13 cellular contexts compared by ENCODE assay signal in genomic region chr10:77530011-77530410, GRCh38.
"Had no signal": no experiment of that assay in that cellular context is flagged by ENCODE, and none has a peak within 500 bp of the region (broad histone marks: within the 10 kb centered on the region; RNA-seq: fewer than 3 reads in every experiment).

No MANE protein-coding gene starts in this region.

- ATAC-seq: heart right ventricle, left lobe of liver had no signal

- DNase-seq: activated CD4-positive, alpha-beta memory T cell treated with anti-CD3 and anti-CD28 coated beads for 36 hours; activated CD4-positive, alpha-beta T cell treated with anti-CD3 and anti-CD28 coated beads for 1 hour; activated gamma-delta T cell; activated naive CD8-positive, alpha-beta T cell treated with anti-CD3 and anti-CD28 coated beads for 36 hours; activated T-cell treated with anti-CD3 and anti-CD28 coated beads, Interleukin-2, amount 50 U/mL, for 48 hours; cerebellar nuclear complex; dorsolateral prefrontal cortex; heart right ventricle; small intestine; stomach; SW 1271; thyroid gland had no signal

- H3K27me3 ChIP-seq: dorsolateral prefrontal cortex, stomach, thyroid gland had no signal

- H3K36me3 ChIP-seq: heart right ventricle, stomach, thyroid gland had no signal

- H3K27ac ChIP-seq: thyroid gland had no signal

- H3K9me3 ChIP-seq: heart right ventricle, stomach, thyroid gland had no signal

- H3K4me3 ChIP-seq: dorsolateral prefrontal cortex, heart right ventricle, stomach, thyroid gland had no signal
